19 cellular contexts compared by ENCODE assay signal in genomic region chr20:47257771-47258170, GRCh38.
DNase-seq lines count a peak whose midpoint lies in the region; ATAC-seq and TF ChIP-seq lines count a peak whose summit lies in the region.
"Had no signal": no experiment of that assay in that cellular context is flagged by ENCODE, and none has a peak within 500 bp of the region (broad histone marks: within the 10 kb centered on the region; RNA-seq: fewer than 3 reads in every experiment).

No MANE protein-coding gene starts in this region.

- intact Hi-C loops in heart left ventricle (cut with DNase I) (loop anchor here in 1 of 10 donors (5.0 kb wide), 1 partner anchor 45 kb away; no protein-coding TSS in a partner anchor), left cardiac atrium (cut with DNase I) (loop anchor here in 1 of 2 donors (5.0 kb wide), 1 partner anchor 45 kb away; no protein-coding TSS in a partner anchor), uterus (cut with DNase I; ENCODE audit: low total_unique reads) (no loop called here)
- intact Hi-C loops in activated T-helper 1 cell treated with anti-CD3 and anti-CD28 coated beads, Interleukin-12 subunit alpha, Interleukin-12 subunit beta, Interleukin-2, Interleukin-4 antibody, amounts not matched to agents 30 ng/mL and 10 ng/mL and 1 ng/mL, durations not matched to agents 14 hours and 24 hours and 36 hours (cut with micrococcal nuclease): no loop called here

- TF ChIP-seq POLR2A in heart left ventricle (IDR thresholded peaks at IDR 0.05): no peak
- TF ChIP-seq POLR2A in suprapubic skin (IDR thresholded peaks at IDR 0.05): no peak
- TF ChIP-seq POLR2A in uterus (IDR thresholded peaks at IDR 0.05): no peak

- H3K27ac Mint-ChIP-seq in activated CD8-positive, alpha-beta T cell treated with anti-CD3 and anti-CD28 coated beads, Interleukin-2, amount 10 ng/mL, durations not matched to agents 7 days and 5 days: peak overlapping the region; percentile 3
- H3K27ac Mint-ChIP-seq in activated T-helper 1 cell treated with anti-CD3 and anti-CD28 coated beads, Interleukin-12 subunit alpha, Interleukin-12 subunit beta, Interleukin-2, Interleukin-4 antibody, amounts not matched to agents 30 ng/mL and 10 ng/mL and 1 ng/mL, durations not matched to agents 14 hours and 24 hours and 36 hours: no peak overlapping the region

- CTCF ChIA-PET in activated CD8-positive, alpha-beta T cell treated with anti-CD3 and anti-CD28 coated beads, Interleukin-2, amount 10 ng/mL, durations not matched to agents 7 days and 5 days (lab: Charles Lee): interaction anchor here (1.7 to 3.2 kb wide), 2 partner anchors 15 to 126 kb away, joined by 11 to 12 read pairs; no protein-coding TSS in a partner anchor

- TF ChIP-seq CTCF in heart left ventricle (IDR thresholded peaks at IDR 0.05) (no peak), suprapubic skin (IDR thresholded peaks at IDR 0.05) (no peak), uterus (IDR thresholded peaks at IDR 0.05) (no peak)

- H3K36me3 Mint-ChIP-seq in activated CD8-positive, alpha-beta T cell treated with anti-CD3 and anti-CD28 coated beads, Interleukin-2, amount 10 ng/mL, durations not matched to agents 7 days and 5 days (ENCODE audit: low read depth): peaks cover 50% of the 10 kb centered on the region
- H3K36me3 Mint-ChIP-seq in activated T-helper 1 cell treated with anti-CD3 and anti-CD28 coated beads, Interleukin-12 subunit alpha, Interleukin-12 subunit beta, Interleukin-2, Interleukin-4 antibody, amounts not matched to agents 30 ng/mL and 10 ng/mL and 1 ng/mL, durations not matched to agents 14 hours and 24 hours and 36 hours (ENCODE audit: low read depth): peaks cover 42% of the 10 kb centered on the region

- H3K4me3 ChIP-seq in heart left ventricle (no peak overlapping the region), suprapubic skin (no peak overlapping the region), uterus (no peak overlapping the region)
- H3K4me3 ChIP-seq: body of pancreas, sigmoid colon, vagina had no signal

- POLR2A ChIA-PET in activated CD8-positive, alpha-beta T cell treated with anti-CD3 and anti-CD28 coated beads, Interleukin-2, amount 10 ng/mL, durations not matched to agents 7 days and 5 days (lab: Charles Lee): no interaction called here

- no peaks in the 10 kb centered on the region for H3K9me3 Mint-ChIP-seq in activated CD8-positive, alpha-beta T cell treated with anti-CD3 and anti-CD28 coated beads, Interleukin-2, amount 10 ng/mL, durations not matched to agents 7 days and 5 days (ENCODE audit: insufficient read depth)
- no peaks in the 10 kb centered on the region for H3K9me3 Mint-ChIP-seq in activated T-helper 1 cell treated with anti-CD3 and anti-CD28 coated beads, Interleukin-12 subunit alpha, Interleukin-12 subunit beta, Interleukin-2, Interleukin-4 antibody, amounts not matched to agents 30 ng/mL and 10 ng/mL and 1 ng/mL, durations not matched to agents 14 hours and 24 hours and 36 hours
- H3K9me3 Mint-ChIP-seq: activated CD4-positive, alpha-beta memory T cell treated with anti-CD3 and anti-CD28 coated beads, Interleukin-2, amount 10 ng/mL, durations not matched to agents 7 days and 5 days had no signal

- WGBS in heart left ventricle, 4 donors: 76 to 93% (median 89%) methylated on average over 3 of the region's 3 CpGs
- 86% methylated on average over 3 of the region's 3 CpGs for WGBS in suprapubic skin

- no peak for DNase-seq in heart left ventricle
- no peak for DNase-seq in left cardiac atrium
- DNase-seq in activated CD8-positive, alpha-beta T cell treated with anti-CD3 and anti-CD28 coated beads, Interleukin-2, amount 10 ng/mL, durations not matched to agents 7 days and 5 days: no peak
- no peak for DNase-seq in epithelial cell of prostate (ENCODE audit: low read depth, low spot score)
- DNase-seq in suprapubic skin (ENCODE audit: low spot score in 2 of 2): no peak
- no peak for DNase-seq in uterus
- DNase-seq in activated T-helper 1 cell treated with anti-CD3 and anti-CD28 coated beads, Interleukin-12 subunit alpha, Interleukin-12 subunit beta, Interleukin-2, Interleukin-4 antibody, amounts not matched to agents 30 ng/mL and 10 ng/mL and 1 ng/mL, durations not matched to agents 14 hours and 24 hours and 36 hours (ENCODE audit: low spot score): no peak
- DNase-seq: activated CD4-positive, alpha-beta memory T cell treated with anti-CD3 and anti-CD28 coated beads, Interleukin-2, amount 10 ng/mL, durations not matched to agents 7 days and 5 days; body of pancreas; COR-L47; EL; KG1; kidney; NCI-H1092 treated with DMSO at 0.1 percent for 48 hours; occipital lobe; sigmoid colon had no signal

- H3K36me3 ChIP-seq in heart left ventricle (peaks cover 0 to 54% (median 23%) of the 10 kb centered on the region in 9 donors), suprapubic skin (peaks cover 51% of the 10 kb centered on the region), uterus (no peaks in the 10 kb centered on the region)

- peaks cover 12% of the 10 kb centered on the region for H3K4me1 Mint-ChIP-seq in activated CD8-positive, alpha-beta T cell treated with anti-CD3 and anti-CD28 coated beads, Interleukin-2, amount 10 ng/mL, durations not matched to agents 7 days and 5 days (ENCODE audit: low read depth)
- H3K4me1 Mint-ChIP-seq in activated T-helper 1 cell treated with anti-CD3 and anti-CD28 coated beads, Interleukin-12 subunit alpha, Interleukin-12 subunit beta, Interleukin-2, Interleukin-4 antibody, amounts not matched to agents 30 ng/mL and 10 ng/mL and 1 ng/mL, durations not matched to agents 14 hours and 24 hours and 36 hours (ENCODE audit: low read depth): peaks cover 11% of the 10 kb centered on the region

- H3K27ac ChIP-seq in heart left ventricle (peak overlapping the region in 11 of 12 donors; percentile 29 to 88 (median 82)), epithelial cell of prostate (peak overlapping the region; percentile 73), suprapubic skin (peak overlapping the region; percentile 73), uterus (peak overlapping the region in 1 of 2 donors; percentile 21)
- H3K27ac ChIP-seq: body of pancreas, HL-60 had no signal

- no peak overlapping the region for H3K4me3 Mint-ChIP-seq in activated CD8-positive, alpha-beta T cell treated with anti-CD3 and anti-CD28 coated beads, Interleukin-2, amount 10 ng/mL, durations not matched to agents 7 days and 5 days
- no peak overlapping the region for H3K4me3 Mint-ChIP-seq in activated T-helper 1 cell treated with anti-CD3 and anti-CD28 coated beads, Interleukin-12 subunit alpha, Interleukin-12 subunit beta, Interleukin-2, Interleukin-4 antibody, amounts not matched to agents 30 ng/mL and 10 ng/mL and 1 ng/mL, durations not matched to agents 14 hours and 24 hours and 36 hours
- H3K4me3 Mint-ChIP-seq: activated CD4-positive, alpha-beta memory T cell treated with anti-CD3 and anti-CD28 coated beads, Interleukin-2, amount 10 ng/mL, durations not matched to agents 7 days and 5 days had no signal

- H3K27me3 ChIP-seq in heart left ventricle (no peaks in the 10 kb centered on the region), suprapubic skin (no peaks in the 10 kb centered on the region), uterus (no peaks in the 10 kb centered on the region)
- H3K27me3 ChIP-seq: body of pancreas, sigmoid colon, vagina had no signal

- H3K9me3 ChIP-seq in heart left ventricle (no peaks in the 10 kb centered on the region), suprapubic skin (no peaks in the 10 kb centered on the region), uterus (no peaks in the 10 kb centered on the region)
- H3K9me3 ChIP-seq: body of pancreas, sigmoid colon, vagina had no signal

- no peaks in the 10 kb centered on the region for H3K27me3 Mint-ChIP-seq in activated CD8-positive, alpha-beta T cell treated with anti-CD3 and anti-CD28 coated beads, Interleukin-2, amount 10 ng/mL, durations not matched to agents 7 days and 5 days (ENCODE audit: low read depth)
- H3K27me3 Mint-ChIP-seq in activated T-helper 1 cell treated with anti-CD3 and anti-CD28 coated beads, Interleukin-12 subunit alpha, Interleukin-12 subunit beta, Interleukin-2, Interleukin-4 antibody, amounts not matched to agents 30 ng/mL and 10 ng/mL and 1 ng/mL, durations not matched to agents 14 hours and 24 hours and 36 hours (ENCODE audit: insufficient read depth): no peaks in the 10 kb centered on the region
- H3K27me3 Mint-ChIP-seq: activated CD4-positive, alpha-beta memory T cell treated with anti-CD3 and anti-CD28 coated beads, Interleukin-2, amount 10 ng/mL, durations not matched to agents 7 days and 5 days had no signal

- ATAC-seq in heart left ventricle (no peak), left cardiac atrium (no peak), HG03045 (IDR thresholded peaks at IDR 0.05; ENCODE audit: unreplicated experiment) (no peak)
- ATAC-seq in activated CD8-positive, alpha-beta T cell treated with anti-CD3 and anti-CD28 coated beads, Interleukin-2, amount 10 ng/mL, durations not matched to agents 7 days and 5 days: no peak
- ATAC-seq: body of pancreas had no signal

- H3K4me1 ChIP-seq in heart left ventricle (peaks cover 0 to 60% (median 41%) of the 10 kb centered on the region in 12 donors), suprapubic skin (peaks cover 17% of the 10 kb centered on the region), uterus (no peaks in the 10 kb centered on the region)
- H3K4me1 ChIP-seq: vagina had no signal

- TF ChIP-seq EP300 in suprapubic skin (IDR thresholded peaks at IDR 0.05): no peak
